Comparison of ENCODE assay signal across 23 cellular contexts in the genomic region with DNA sequence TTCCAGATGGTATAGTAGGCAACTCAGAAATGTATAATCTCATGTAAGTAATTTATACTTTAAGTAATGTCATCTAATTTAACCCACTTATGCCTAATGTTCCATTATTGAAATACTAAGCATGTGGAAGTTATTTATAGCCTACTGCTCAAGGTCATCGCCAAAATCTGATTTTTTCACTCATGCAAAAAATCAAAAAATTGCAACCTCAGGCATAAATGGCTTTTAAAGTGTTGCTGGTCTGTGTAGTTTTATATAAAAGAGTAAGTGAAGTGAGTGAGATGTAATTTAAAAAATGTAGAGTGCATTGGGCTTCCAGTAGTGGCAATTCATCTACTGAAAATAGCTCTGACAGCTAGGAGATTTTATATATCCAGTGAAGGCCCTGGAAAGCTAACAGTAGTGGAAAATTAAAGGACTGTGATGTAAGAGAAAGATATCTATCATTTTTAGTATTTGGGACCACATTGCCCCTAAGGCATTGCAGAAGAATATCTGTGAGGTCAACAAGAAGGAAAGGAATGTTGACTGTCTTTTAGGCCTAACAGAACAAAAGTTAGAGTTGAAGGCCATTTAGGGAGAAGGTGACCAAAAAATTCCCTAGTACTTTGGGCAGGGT.
DNase-seq lines count a peak whose midpoint lies in the region; ATAC-seq, FAIRE-seq and TF ChIP-seq lines count a peak whose summit lies in the region.
"Had no signal": no experiment of that assay in that cellular context is flagged by ENCODE, and none has a peak within 500 bp of the region (broad histone marks: within the 10 kb centered on the region; RNA-seq: fewer than 3 reads in every experiment).

No MANE protein-coding gene starts in this region.

- no peaks in the 10 kb centered on the region for H3K27me3 ChIP-seq in pancreas
- H3K27me3 ChIP-seq: BLaER1 treated with 17β-estradiol and CSF1 and Interleukin-3, amounts not matched to agents 10 nM and 100 nM had no signal

- H3K4me1 ChIP-seq in pancreas, result no peaks in the 10 kb centered on the region
- H3K4me1 ChIP-seq: BLaER1 treated with 17β-estradiol and CSF1 and Interleukin-3, amounts not matched to agents 10 nM and 100 nM; Caco-2 had no signal

- no peak for FAIRE-seq in pancreas (lab: Jason Lieb, UNC)
- FAIRE-seq: A549, D721Med, G401.6, GM12891, GM19239 had no signal

- intact Hi-C loops in pancreas (cut with DNase I), result no loop called here

- WGBS in pancreas, 2 donors, result 62 to 73% methylated on average over 1 of the region's 1 CpG

- H3K36me3 ChIP-seq in SK-N-MC (ENCODE audit: insufficient read depth, low read length) (no peaks in the 10 kb centered on the region), pancreas (no peaks in the 10 kb centered on the region)
- H3K36me3 ChIP-seq: BLaER1 treated with 17β-estradiol and CSF1 and Interleukin-3, amounts not matched to agents 10 nM and 100 nM had no signal

- TF ChIP-seq CTCF in pancreas (IDR thresholded peaks at IDR 0.05), result no peak

- ATAC-seq in SK-N-SH treated with all-trans-retinoic acid at 6 μM for 48 hours (no peak; the same call in 2 of the 3 replicates), HG03097 (IDR thresholded peaks at IDR 0.05; ENCODE audit: low FRiP score, unreplicated experiment) (no peak), HG02571 (IDR thresholded peaks at IDR 0.05; ENCODE audit: unreplicated experiment) (no peak), pancreas (no peak)
- ATAC-seq: A549; CD8-positive, alpha-beta T cell had no signal

- peak; percentile 29 for DNase-seq in NCI-H446 treated with DMSO at 0.1 percent for 48 hours (lab: John Stamatoyannopoulos, UW)
- no peak for DNase-seq in NCI-H446 (lab: John Stamatoyannopoulos, UW)
- DNase-seq in NCI-H524 treated with DMSO at 0.1 percent for 48 hours (lab: John Stamatoyannopoulos, UW), result peak; percentile 23
- DNase-seq in SK-N-MC (ENCODE audit: low read depth, low spot score), result peak; percentile 8
- no peak for DNase-seq in pancreas
- DNase-seq: AML-193; Caco-2; Calu3; CD4-positive, alpha-beta T cell; CD8-positive, alpha-beta T cell; DMS79 treated with DMSO at 0.1 percent for 48 hours; GF-D8 had no signal

- H3K27ac ChIP-seq in SK-N-MC, result no peak overlapping the region
- H3K27ac ChIP-seq in pancreas, result no peak overlapping the region
- H3K27ac ChIP-seq: 22Rv1; A549; BLaER1 treated with 17β-estradiol and CSF1 and Interleukin-3, amounts not matched to agents 10 nM and 100 nM; C4-2B had no signal

- H3K4me3 ChIP-seq in SK-N-MC, result no peak overlapping the region
- no peak overlapping the region for H3K4me3 ChIP-seq in pancreas
- H3K4me3 ChIP-seq: A549; BLaER1 treated with 17β-estradiol and CSF1 and Interleukin-3, amounts not matched to agents 10 nM and 100 nM had no signal

- H3K9me3 ChIP-seq in SK-N-MC (ENCODE audit: low read depth, low read length), result no peaks in the 10 kb centered on the region
- H3K9me3 ChIP-seq in pancreas, result no peaks in the 10 kb centered on the region
- H3K9me3 ChIP-seq: A549; BLaER1 treated with 17β-estradiol and CSF1 and Interleukin-3, amounts not matched to agents 10 nM and 100 nM; Caco-2 had no signal

- H3K9ac ChIP-seq in SK-N-MC (ENCODE audit: insufficient read length), result no peak overlapping the region
- H3K9ac ChIP-seq: BLaER1 treated with 17β-estradiol and CSF1 and Interleukin-3, amounts not matched to agents 10 nM and 100 nM had no signal

TF ChIP-seq in SK-N-SH treated with all-trans-retinoic acid at 6 μM for 48 hours, 23 proteins besides CTCF, POLR2A, EP300 and RAD21 (continues in another document):
- TF ChIP-seq GLIS3 (CRISPR knock-in tag; IDR thresholded peaks at IDR 0.05) (0 out of 2 replicates have a peak, but pooled peaks have one; percentile 34), RARB (CRISPR knock-in tag; IDR thresholded peaks at IDR 0.05) (no peak), SNAI2 (CRISPR knock-in tag; IDR thresholded peaks at IDR 0.05) (no peak), CSDC2 (CRISPR knock-in tag; IDR thresholded peaks at IDR 0.05) (no peak), ARNTL (CRISPR knock-in tag; IDR thresholded peaks at IDR 0.05; ENCODE audit: borderline replicate concordance, low read depth) (no peak), ESRRG (CRISPR knock-in tag; IDR thresholded peaks at IDR 0.05) (peak; percentile 82), ZC3H10 (CRISPR knock-in tag; IDR thresholded peaks at IDR 0.05) (no peak), TCF4 (CRISPR knock-in tag; IDR thresholded peaks at IDR 0.05; ENCODE audit: borderline replicate concordance) (peak; percentile 82; the same call in 1 of the 2 replicates), ZNF8 (CRISPR knock-in tag; IDR thresholded peaks at IDR 0.05) (0 out of 2 replicates have a peak, but pooled peaks have one; percentile 41), ZFP3 (CRISPR knock-in tag; IDR thresholded peaks at IDR 0.05) (no peak), ZNF70 (CRISPR knock-in tag; IDR thresholded peaks at IDR 0.05) (no peak; the same call in 1 of the 2 replicates), ISL1 (CRISPR knock-in tag; IDR thresholded peaks at IDR 0.05) (peak; percentile 96), ZFP30 (CRISPR knock-in tag; IDR thresholded peaks at IDR 0.05) (0 out of 2 replicates have a peak, but pooled peaks have one; percentile 13)
- TF ChIP-seq, protein P1, sequence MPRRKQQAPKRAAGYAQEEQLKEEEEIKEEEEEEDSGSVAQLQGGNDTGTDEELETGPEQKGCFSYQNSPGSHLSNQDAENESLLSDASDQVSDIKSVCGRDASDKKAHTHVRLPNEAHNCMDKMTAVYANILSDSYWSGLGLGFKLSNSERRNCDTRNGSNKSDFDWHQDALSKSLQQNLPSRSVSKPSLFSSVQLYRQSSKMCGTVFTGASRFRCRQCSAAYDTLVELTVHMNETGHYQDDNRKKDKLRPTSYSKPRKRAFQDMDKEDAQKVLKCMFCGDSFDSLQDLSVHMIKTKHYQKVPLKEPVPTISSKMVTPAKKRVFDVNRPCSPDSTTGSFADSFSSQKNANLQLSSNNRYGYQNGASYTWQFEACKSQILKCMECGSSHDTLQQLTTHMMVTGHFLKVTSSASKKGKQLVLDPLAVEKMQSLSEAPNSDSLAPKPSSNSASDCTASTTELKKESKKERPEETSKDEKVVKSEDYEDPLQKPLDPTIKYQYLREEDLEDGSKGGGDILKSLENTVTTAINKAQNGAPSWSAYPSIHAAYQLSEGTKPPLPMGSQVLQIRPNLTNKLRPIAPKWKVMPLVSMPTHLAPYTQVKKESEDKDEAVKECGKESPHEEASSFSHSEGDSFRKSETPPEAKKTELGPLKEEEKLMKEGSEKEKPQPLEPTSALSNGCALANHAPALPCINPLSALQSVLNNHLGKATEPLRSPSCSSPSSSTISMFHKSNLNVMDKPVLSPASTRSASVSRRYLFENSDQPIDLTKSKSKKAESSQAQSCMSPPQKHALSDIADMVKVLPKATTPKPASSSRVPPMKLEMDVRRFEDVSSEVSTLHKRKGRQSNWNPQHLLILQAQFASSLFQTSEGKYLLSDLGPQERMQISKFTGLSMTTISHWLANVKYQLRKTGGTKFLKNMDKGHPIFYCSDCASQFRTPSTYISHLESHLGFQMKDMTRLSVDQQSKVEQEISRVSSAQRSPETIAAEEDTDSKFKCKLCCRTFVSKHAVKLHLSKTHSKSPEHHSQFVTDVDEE (CRISPR knock-in tag; IDR thresholded peaks at IDR 0.05), result peak; percentile 79; the same call in 1 of the 2 replicates
- TF ChIP-seq, protein P2, sequence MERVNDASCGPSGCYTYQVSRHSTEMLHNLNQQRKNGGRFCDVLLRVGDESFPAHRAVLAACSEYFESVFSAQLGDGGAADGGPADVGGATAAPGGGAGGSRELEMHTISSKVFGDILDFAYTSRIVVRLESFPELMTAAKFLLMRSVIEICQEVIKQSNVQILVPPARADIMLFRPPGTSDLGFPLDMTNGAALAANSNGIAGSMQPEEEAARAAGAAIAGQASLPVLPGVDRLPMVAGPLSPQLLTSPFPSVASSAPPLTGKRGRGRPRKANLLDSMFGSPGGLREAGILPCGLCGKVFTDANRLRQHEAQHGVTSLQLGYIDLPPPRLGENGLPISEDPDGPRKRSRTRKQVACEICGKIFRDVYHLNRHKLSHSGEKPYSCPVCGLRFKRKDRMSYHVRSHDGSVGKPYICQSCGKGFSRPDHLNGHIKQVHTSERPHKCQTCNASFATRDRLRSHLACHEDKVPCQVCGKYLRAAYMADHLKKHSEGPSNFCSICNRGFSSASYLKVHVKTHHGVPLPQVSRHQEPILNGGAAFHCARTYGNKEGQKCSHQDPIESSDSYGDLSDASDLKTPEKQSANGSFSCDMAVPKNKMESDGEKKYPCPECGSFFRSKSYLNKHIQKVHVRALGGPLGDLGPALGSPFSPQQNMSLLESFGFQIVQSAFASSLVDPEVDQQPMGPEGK (CRISPR knock-in tag; IDR thresholded peaks at IDR 0.05; ENCODE audit: borderline replicate concordance), result no peak
- TF ChIP-seq, protein P3, sequence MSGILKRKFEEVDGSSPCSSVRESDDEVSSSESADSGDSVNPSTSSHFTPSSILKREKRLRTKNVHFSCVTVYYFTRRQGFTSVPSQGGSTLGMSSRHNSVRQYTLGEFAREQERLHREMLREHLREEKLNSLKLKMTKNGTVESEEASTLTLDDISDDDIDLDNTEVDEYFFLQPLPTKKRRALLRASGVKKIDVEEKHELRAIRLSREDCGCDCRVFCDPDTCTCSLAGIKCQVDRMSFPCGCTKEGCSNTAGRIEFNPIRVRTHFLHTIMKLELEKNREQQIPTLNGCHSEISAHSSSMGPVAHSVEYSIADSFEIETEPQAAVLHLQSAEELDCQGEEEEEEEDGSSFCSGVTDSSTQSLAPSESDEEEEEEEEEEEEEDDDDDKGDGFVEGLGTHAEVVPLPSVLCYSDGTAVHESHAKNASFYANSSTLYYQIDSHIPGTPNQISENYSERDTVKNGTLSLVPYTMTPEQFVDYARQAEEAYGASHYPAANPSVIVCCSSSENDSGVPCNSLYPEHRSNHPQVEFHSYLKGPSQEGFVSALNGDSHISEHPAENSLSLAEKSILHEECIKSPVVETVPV (CRISPR knock-in tag; IDR thresholded peaks at IDR 0.05), result no peak
- TF ChIP-seq, protein P4, sequence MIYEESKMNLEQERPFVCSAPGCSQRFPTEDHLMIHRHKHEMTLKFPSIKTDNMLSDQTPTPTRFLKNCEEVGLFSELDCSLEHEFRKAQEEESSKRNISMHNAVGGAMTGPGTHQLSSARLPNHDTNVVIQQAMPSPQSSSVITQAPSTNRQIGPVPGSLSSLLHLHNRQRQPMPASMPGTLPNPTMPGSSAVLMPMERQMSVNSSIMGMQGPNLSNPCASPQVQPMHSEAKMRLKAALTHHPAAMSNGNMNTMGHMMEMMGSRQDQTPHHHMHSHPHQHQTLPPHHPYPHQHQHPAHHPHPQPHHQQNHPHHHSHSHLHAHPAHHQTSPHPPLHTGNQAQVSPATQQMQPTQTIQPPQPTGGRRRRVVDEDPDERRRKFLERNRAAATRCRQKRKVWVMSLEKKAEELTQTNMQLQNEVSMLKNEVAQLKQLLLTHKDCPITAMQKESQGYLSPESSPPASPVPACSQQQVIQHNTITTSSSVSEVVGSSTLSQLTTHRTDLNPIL (CRISPR knock-in tag; IDR thresholded peaks at IDR 0.05; ENCODE audit: low read depth), result no peak

Comparison
In these comparisons a context has a peak if more than half of its experiments do, and no peak if none do; other contexts are left out.
1. DNase-seq: peak in NCI-H446 treated with DMSO at 0.1 percent for 48 hours (single experiment), NCI-H524 treated with DMSO at 0.1 percent for 48 hours (single experiment) and SK-N-MC (single experiment); none in NCI-H446 (0 of 2) and pancreas (0 of 6).